In genomic region chr22:21736084-21736642, GRCh38 we compare ENCODE assay signal across 9 cellular contexts. TPM values are rescaled to one million over a fixed set of nuclear protein-coding genes. Genes with fewer than 3 reads are reported as not detected.
DNase-seq lines count a peak whose midpoint lies in the region; ATAC-seq, FAIRE-seq and TF ChIP-seq lines count a peak whose summit lies in the region.
"Had no signal": no experiment of that assay in that cellular context is flagged by ENCODE, and none has a peak within 500 bp of the region (broad histone marks: within the 10 kb centered on the region; RNA-seq: fewer than 3 reads in every experiment).

No MANE protein-coding gene starts in this region.

- H3K4me1 ChIP-seq in GM23248 (ENCODE audit: insufficient read depth) (0 out of 2 replicates have a peak, but pooled peaks cover 3% of the 10 kb centered on the region), hepatocyte (ENCODE audit: insufficient read depth) (peaks cover 8% of the 10 kb centered on the region), small intestine (ENCODE audit: control insufficient read depth in 2 of 2, insufficient read depth in 1 of 2, low read depth in 1 of 2, low read length in 1 of 2) (peaks cover 0 to 3% of the 10 kb centered on the region in 2 donors)

- H3K36me3 ChIP-seq in GM23248 (ENCODE audit: low read depth) (no peaks in the 10 kb centered on the region), hepatocyte (replicated peaks; ENCODE audit: insufficient read depth, low read depth) (no peaks in the 10 kb centered on the region), small intestine (ENCODE audit: control insufficient read depth in 2 of 2, insufficient read depth in 2 of 2, low read length in 2 of 2) (no peaks in the 10 kb centered on the region)

- no peaks in the 10 kb centered on the region for H3K9me2 ChIP-seq in GM23248 (ENCODE audit: insufficient read depth)
- H3K9me2 ChIP-seq in hepatocyte (replicated peaks; ENCODE audit: insufficient read depth) = no peaks in the 10 kb centered on the region

- no peak overlapping the region for H3K27ac Mint-ChIP-seq in T-helper 17 cell
- no peak overlapping the region for H3K27ac Mint-ChIP-seq in glutamatergic neuron (ENCODE audit: unreplicated experiment)

- no peak for FAIRE-seq in small intestine (lab: Jason Lieb, UNC)

- no peak for ATAC-seq in T-helper 17 cell

- H3K79me2 ChIP-seq in GM23248 (ENCODE audit: insufficient read depth) (no peaks in the 10 kb centered on the region), hepatocyte (no peaks in the 10 kb centered on the region)

- no peaks in the 10 kb centered on the region for H3K9me3 ChIP-seq in GM23248 (ENCODE audit: low read depth)
- no peaks in the 10 kb centered on the region for H3K9me3 ChIP-seq in T-helper 17 cell (ENCODE audit: control insufficient read depth, low read length, poor library complexity, severe bottlenecking)
- H3K9me3 ChIP-seq in hepatocyte (ENCODE audit: low read depth) = no peaks in the 10 kb centered on the region
- no peaks in the 10 kb centered on the region for H3K9me3 ChIP-seq in small intestine (ENCODE audit: control insufficient read depth, low read depth)

- H3K36me3 Mint-ChIP-seq in T-helper 17 cell (ENCODE audit: low read depth) (peaks cover 2% of the 10 kb centered on the region), glutamatergic neuron (ENCODE audit: unreplicated experiment) (no peaks in the 10 kb centered on the region)

- H3K9ac ChIP-seq in GM23248 = no peak overlapping the region

- H3K27me3 ChIP-seq in GM23248 (replicated peaks; ENCODE audit: insufficient read depth) = peaks cover 4% of the 10 kb centered on the region; the same call in 1 of the 2 replicates
- H3K27me3 ChIP-seq in hepatocyte = peaks cover 11% of the 10 kb centered on the region
- no peaks in the 10 kb centered on the region for H3K27me3 ChIP-seq in small intestine (ENCODE audit: control insufficient read depth in 2 of 2, insufficient read depth in 2 of 2, low read length in 2 of 2)

- no peaks in the 10 kb centered on the region for H3F3A ChIP-seq in GM23248 (ENCODE audit: insufficient read depth)

- H3K4me3 ChIP-seq in GM23248 (peak overlapping the region; percentile 76), hepatocyte (peak overlapping the region; percentile 37), small intestine (ENCODE audit: low read depth in 1 of 2, low read length in 2 of 2) (peak overlapping the region; percentile 1 to 57)

- TF ChIP-seq CTCF in hepatocyte (IDR thresholded peaks at IDR 0.05; ENCODE audit: poor library complexity) (no peak), glutamatergic neuron (IDR thresholded peaks at IDR 0.05; ENCODE audit: partially characterized antibody, unreplicated experiment) (no peak)

- no peaks in the 10 kb centered on the region for H3K27me3 Mint-ChIP-seq in T-helper 17 cell
- peaks cover 10% of the 10 kb centered on the region for H3K27me3 Mint-ChIP-seq in glutamatergic neuron (ENCODE audit: unreplicated experiment)
- H3K27me3 Mint-ChIP-seq: activated T-cell treated with anti-CD3 and anti-CD28 coated beads, Interleukin-2, amount 50 U/mL, for 24 hours had no signal

- peak overlapping the region; percentile 79 for H3K4me3 Mint-ChIP-seq in T-helper 17 cell
- H3K4me3 Mint-ChIP-seq in glutamatergic neuron (ENCODE audit: unreplicated experiment) = no peak overlapping the region
- H3K4me3 Mint-ChIP-seq: activated T-cell treated with anti-CD3 and anti-CD28 coated beads, Interleukin-2, amount 50 U/mL, for 24 hours had no signal

- H3K9me3 Mint-ChIP-seq in glutamatergic neuron (ENCODE audit: unreplicated experiment) = peaks cover 14% of the 10 kb centered on the region
- H3K9me3 Mint-ChIP-seq: activated T-cell treated with anti-CD3 and anti-CD28 coated beads, Interleukin-2, amount 50 U/mL, for 24 hours had no signal

- in situ Hi-C loops in GM23248 (cut with MboI) = no loop called here

- DNase-seq in GM23248 (no peak), T-helper 17 cell (no peak), hepatocyte (ENCODE audit: low spot score) (no peak), small intestine (no peak), glutamatergic neuron (no peak), SKM-1 treated with dmso at 0.1 percent for 144 hours (lab: John Stamatoyannopoulos, UW; ENCODE audit: unreplicated experiment) (no peak), T-helper 2 cell (no peak), dedifferentiated amniotic fluid mesenchymal stem cell (ENCODE audit: extremely low spot score) (no peak)

- WGBS in GM23248 (ENCODE audit: low coverage in 1 of 2, low lambda C conversion rate in 2 of 2, missing lambda C conversion rate in 2 of 2), 2 experiments = 12 to 21% methylated on average over 43 of the region's 65 CpGs
- 16% methylated on average over 50 of the region's 65 CpGs for WGBS in hepatocyte (ENCODE audit: low lambda C conversion rate, missing lambda C conversion rate)
- WGBS in small intestine, 3 donors = 7 to 31% (median 14%) methylated on average over 35 to 65 of the region's 65 CpGs

- H3K4me2 ChIP-seq in GM23248 (ENCODE audit: unreplicated experiment) (peak overlapping the region; percentile 24), hepatocyte (peak overlapping the region; percentile 90)

- H3K4me1 Mint-ChIP-seq in T-helper 17 cell = peaks cover 11% of the 10 kb centered on the region
- peaks cover 16% of the 10 kb centered on the region for H3K4me1 Mint-ChIP-seq in glutamatergic neuron (ENCODE audit: low read depth, unreplicated experiment)

- peak overlapping the region; percentile 63 for H2AFZ ChIP-seq in GM23248
- peak overlapping the region; percentile 77 for H2AFZ ChIP-seq in hepatocyte

- H4K20me1 ChIP-seq in GM23248 (ENCODE audit: insufficient read depth) (no peaks in the 10 kb centered on the region), hepatocyte (ENCODE audit: insufficient read depth, poor library complexity, severe bottlenecking) (no peaks in the 10 kb centered on the region)

- H3K27ac ChIP-seq in GM23248 (no peak overlapping the region), hepatocyte (no peak overlapping the region), small intestine (ENCODE audit: low read depth in 1 of 2, low read length in 1 of 2) (peak overlapping the region in 1 of 2 donors; percentile 65)

RNA-seq across cellular contexts. Expression of gene YPEL1, which starts 0.6 kb away (rescaled TPM):
- 0.22 and 0.63 TPM in 2 replicates for total RNA-seq in GM23248 (2014; rRNA removed; shearing (Covaris generic))
- 0.47 and 1.1 TPM in 2 replicates for polyA plus RNA-seq in GM23248 (2016; fragmentation: Nextera tagmentation; extraction: Ambion mirVana)
- total RNA-seq in T-helper 17 cell = 1 to 10 TPM; 3.5 to 4.6 TPM
- 1.9 and 2.0 TPM in 2 replicates for total RNA-seq in hepatocyte
- 3.1 and 3.5 TPM in 2 replicates for polyA plus RNA-seq in hepatocyte
- polyA plus RNA-seq in small intestine = 1 to 10 TPM in 2 of 3 donors, under 1 TPM in 1; 0.22 to 2.3 (median 1.1) TPM
- total RNA-seq in glutamatergic neuron (ENCODE audit: unreplicated experiment) = 71.2 TPM

Comparison
In these comparisons a context has a peak if more than half of its experiments do, and no peak if none do; other contexts are left out.
1. RNA of gene YPEL1, which starts 0.6 kb away (total RNA-seq): 71.2 TPM in glutamatergic neuron (single experiment); 3.5 to 4.6 TPM in T-helper 17 cell, 1.9 to 2.0 TPM in hepatocyte and 0.22 to 0.63 TPM in GM23248; every median in the first group is over 10 times any median in the second.
2. Peak in every context shown above with its lines, with median percentiles within 50 percentile points of each other: H3K4me3 ChIP-seq.